ENCODE assay signal across 8 cellular contexts in the genomic region with DNA sequence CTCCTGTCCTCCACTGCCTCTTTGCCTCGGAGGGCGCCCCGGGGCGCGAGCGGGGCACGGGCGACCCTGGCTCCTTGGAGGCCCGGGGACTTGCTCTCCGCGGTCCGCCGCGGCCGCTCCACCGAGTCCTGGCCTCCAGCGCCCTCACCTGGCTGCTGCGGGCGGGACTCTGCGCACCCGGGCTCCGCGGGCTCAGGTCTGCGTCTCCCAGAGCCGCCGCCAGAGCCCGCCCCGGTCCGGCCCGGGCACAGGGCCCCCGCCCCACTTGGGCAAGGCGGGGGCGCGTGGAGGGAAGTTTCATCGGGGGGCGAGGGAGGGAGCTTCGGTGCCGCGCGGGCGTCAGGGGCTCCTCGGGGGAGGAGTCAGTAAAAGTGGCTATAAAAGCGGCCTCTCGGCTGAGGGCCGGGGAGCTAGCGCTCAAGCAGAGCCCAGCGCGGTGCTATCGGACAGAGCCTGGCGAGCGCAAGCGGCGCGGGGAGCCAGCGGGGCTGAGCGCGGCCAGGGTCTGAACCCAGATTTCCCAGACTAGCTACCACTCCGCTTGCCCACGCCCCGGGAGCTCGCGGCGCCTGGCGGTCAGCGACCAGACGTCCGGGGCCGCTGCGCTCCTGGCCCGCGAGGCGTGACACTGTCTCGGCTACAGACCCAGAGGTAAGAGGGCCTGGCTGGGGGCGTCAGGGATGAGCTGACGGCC. TPM values are rescaled to one million over a fixed set of nuclear protein-coding genes. Genes with fewer than 3 reads are reported as not detected.
DNase-seq lines count a peak whose midpoint lies in the region; ATAC-seq and TF ChIP-seq lines count a peak whose summit lies in the region.

A gene with protein sequence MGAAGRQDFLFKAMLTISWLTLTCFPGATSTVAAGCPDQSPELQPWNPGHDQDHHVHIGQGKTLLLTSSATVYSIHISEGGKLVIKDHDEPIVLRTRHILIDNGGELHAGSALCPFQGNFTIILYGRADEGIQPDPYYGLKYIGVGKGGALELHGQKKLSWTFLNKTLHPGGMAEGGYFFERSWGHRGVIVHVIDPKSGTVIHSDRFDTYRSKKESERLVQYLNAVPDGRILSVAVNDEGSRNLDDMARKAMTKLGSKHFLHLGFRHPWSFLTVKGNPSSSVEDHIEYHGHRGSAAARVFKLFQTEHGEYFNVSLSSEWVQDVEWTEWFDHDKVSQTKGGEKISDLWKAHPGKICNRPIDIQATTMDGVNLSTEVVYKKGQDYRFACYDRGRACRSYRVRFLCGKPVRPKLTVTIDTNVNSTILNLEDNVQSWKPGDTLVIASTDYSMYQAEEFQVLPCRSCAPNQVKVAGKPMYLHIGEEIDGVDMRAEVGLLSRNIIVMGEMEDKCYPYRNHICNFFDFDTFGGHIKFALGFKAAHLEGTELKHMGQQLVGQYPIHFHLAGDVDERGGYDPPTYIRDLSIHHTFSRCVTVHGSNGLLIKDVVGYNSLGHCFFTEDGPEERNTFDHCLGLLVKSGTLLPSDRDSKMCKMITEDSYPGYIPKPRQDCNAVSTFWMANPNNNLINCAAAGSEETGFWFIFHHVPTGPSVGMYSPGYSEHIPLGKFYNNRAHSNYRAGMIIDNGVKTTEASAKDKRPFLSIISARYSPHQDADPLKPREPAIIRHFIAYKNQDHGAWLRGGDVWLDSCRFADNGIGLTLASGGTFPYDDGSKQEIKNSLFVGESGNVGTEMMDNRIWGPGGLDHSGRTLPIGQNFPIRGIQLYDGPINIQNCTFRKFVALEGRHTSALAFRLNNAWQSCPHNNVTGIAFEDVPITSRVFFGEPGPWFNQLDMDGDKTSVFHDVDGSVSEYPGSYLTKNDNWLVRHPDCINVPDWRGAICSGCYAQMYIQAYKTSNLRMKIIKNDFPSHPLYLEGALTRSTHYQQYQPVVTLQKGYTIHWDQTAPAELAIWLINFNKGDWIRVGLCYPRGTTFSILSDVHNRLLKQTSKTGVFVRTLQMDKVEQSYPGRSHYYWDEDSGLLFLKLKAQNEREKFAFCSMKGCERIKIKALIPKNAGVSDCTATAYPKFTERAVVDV (N-terminal part only) (plus strand): TSS at position 407 of the 694 bp plus-strand sequence. CDS start 94,510 bp downstream, outside the sequence.

- H3K27me3 Mint-ChIP-seq in endodermal cell (ENCODE audit: insufficient read depth) = peaks cover 62% of the 10 kb centered on the region

- peak; percentile 80 for DNase-seq in activated effector memory CD4-positive, alpha-beta T cell treated with anti-CD3 and anti-CD28 coated beads, Interleukin-2, amount 50 U/mL, for 16 hours
- DNase-seq in activated effector memory CD4-positive, alpha-beta T cell treated with Interleukin-2 at 50 U/mL for 16 hours = no peak
- DNase-seq in NCI-H2107 (lab: John Stamatoyannopoulos, UW) (peak; percentile 36), endodermal cell (peak; percentile 96), medulla oblongata (ENCODE audit: extremely low spot score) (peak; percentile 73), kidney glomerular epithelial cell (lab: John Stamatoyannopoulos, UW) (no peak)
- DNase-seq in stimulated activated CD4-positive, alpha-beta T cell treated with anti-CD3 and anti-CD28 coated beads, TNF-alpha, amount 100 ng/mL, for 48 hours (ENCODE audit: low read depth in 3 of 3) = peak; percentile 48 to 61 (median 48)

- H3K27ac Mint-ChIP-seq in endodermal cell = no peak within 1 kb of the TSS

- peak within 1 kb of the TSS; percentile 56 for H3K4me3 Mint-ChIP-seq in endodermal cell

- no peak within 1 kb of the TSS for H3K9ac ChIP-seq in endodermal cell (ENCODE audit: extremely low read depth, low read length, poor library complexity, severe bottlenecking)

- peak; percentile 97 for TF ChIP-seq CTCF in endodermal cell (conservative IDR thresholded peaks at IDR 0.05)

- H3K36me3 Mint-ChIP-seq in endodermal cell (ENCODE audit: low read depth) = no peaks in the 10 kb centered on the region

- ATAC-seq in activated CD4-positive, CD25-positive, alpha-beta regulatory T cell treated with anti-CD3 and anti-CD28 coated beads, Interleukin-2, amount 50 U/mL, for 24 hours = peak; percentile 34 to 44

- no peak within 1 kb of the TSS for H3K27ac ChIP-seq in endodermal cell (ENCODE audit: low read depth, low read length)

- peaks cover 72% of the 10 kb centered on the region for H3K27me3 ChIP-seq in endodermal cell (ENCODE audit: control insufficient read depth, insufficient read depth, low read length, poor library complexity, severe bottlenecking)

- 1 to 2% methylated on average over 9 to 75 of the region's 75 CpGs for WGBS in endodermal cell (ENCODE audit: insufficient coverage in 1 of 2, insufficient read length in 1 of 2), 2 experiments

- H3K9me3 Mint-ChIP-seq in endodermal cell = no peaks in the 10 kb centered on the region

- H3K36me3 ChIP-seq in endodermal cell (ENCODE audit: control insufficient read depth, insufficient read depth, low read length) = no peaks in the 10 kb centered on the region

- peak within 1 kb of the TSS; percentile 69 for H3K4me3 ChIP-seq in endodermal cell (ENCODE audit: low read length)

- no peaks in the 10 kb centered on the region for H3K4me1 ChIP-seq in endodermal cell (ENCODE audit: control insufficient read depth, insufficient read depth, low read length)

- H3K9me3 ChIP-seq in endodermal cell (ENCODE audit: control insufficient read depth, low read length) = no peaks in the 10 kb centered on the region

- peaks cover 7% of the 10 kb centered on the region for H3K4me1 Mint-ChIP-seq in endodermal cell

RNA-seq across cellular contexts. Expression of the gene that starts here (rescaled TPM):
- total RNA-seq in endodermal cell = 1 to 10 TPM in 1 of 2 donors, not detected in 1; 2.2 TPM
- polyA plus RNA-seq in endodermal cell (2013, experiment 1 of 2) = 0.11 TPM
- polyA plus RNA-seq in endodermal cell (2013, experiment 2 of 2) = 0.08 TPM

Comparison
In these comparisons a context has a peak if more than half of its experiments do, and no peak if none do; other contexts are left out.
1. DNase-seq: peak in activated effector memory CD4-positive, alpha-beta T cell treated with anti-CD3 and anti-CD28 coated beads, Interleukin-2, amount 50 U/mL, for 16 hours (single experiment), NCI-H2107 (single experiment), endodermal cell (single experiment), medulla oblongata (single experiment) and stimulated activated CD4-positive, alpha-beta T cell treated with anti-CD3 and anti-CD28 coated beads, TNF-alpha, amount 100 ng/mL, for 48 hours (3 of 3); none in activated effector memory CD4-positive, alpha-beta T cell treated with Interleukin-2 at 50 U/mL for 16 hours (single experiment) and kidney glomerular epithelial cell (single experiment).